8 cellular contexts compared by ENCODE assay signal in genomic region chr6:36442083-36442670, GRCh38. TPM values are rescaled to one million over a fixed set of nuclear protein-coding genes. Genes with fewer than 3 reads are reported as not detected.
A peak's percentile ranks its signal among the peaks of the same experiment; 100 is the strongest.
DNase-seq lines count a peak whose midpoint lies in the region; ATAC-seq, FAIRE-seq and TF ChIP-seq lines count a peak whose summit lies in the region.

No MANE protein-coding gene starts in this region.

- H4K20me1 ChIP-seq in GM23248 (ENCODE audit: insufficient read depth), result no peaks in the 10 kb centered on the region

- H3K36me3 Mint-ChIP-seq in T-helper 17 cell (ENCODE audit: low read depth), result no peaks in the 10 kb centered on the region

- WGBS in GM23248 (ENCODE audit: low coverage in 1 of 2, low lambda C conversion rate in 2 of 2, missing lambda C conversion rate in 2 of 2), 2 experiments, result 33 to 45% methylated on average over 12 of the region's 12 CpGs

- peaks cover 28% of the 10 kb centered on the region for H3K4me1 Mint-ChIP-seq in T-helper 17 cell

- H3F3A ChIP-seq in GM23248 (ENCODE audit: insufficient read depth), result peaks cover 38% of the 10 kb centered on the region

- in situ Hi-C loops in GM23248 (cut with MboI), result no loop called here

- TF ChIP-seq CTCF in foreskin fibroblast (IDR thresholded peaks at IDR 0.05; ENCODE audit: low read depth, low read length) (no peak), D721Med (IDR thresholded peaks at IDR 0.05; ENCODE audit: insufficient read depth, missing control alignments) (no peak)

- H3K27ac Mint-ChIP-seq in T-helper 17 cell, result peak overlapping the region; percentile 96

- H3K36me3 ChIP-seq in GM23248 (ENCODE audit: low read depth), result 0 out of 2 replicates have a peak, but pooled peaks cover 9% of the 10 kb centered on the region

- H3K4me3 ChIP-seq in GM23248 (peak overlapping the region; percentile 87), foreskin fibroblast (ENCODE audit: low read depth in 1 of 2, low read length in 2 of 2) (peak overlapping the region; percentile 77 to 84), skeletal muscle cell (ENCODE audit: low read depth, low read length) (peak overlapping the region; percentile 75)

- peak overlapping the region; percentile 98 for H3K4me2 ChIP-seq in GM23248 (ENCODE audit: unreplicated experiment)

- H3K4me1 ChIP-seq in GM23248 (ENCODE audit: insufficient read depth), result peaks cover 39% of the 10 kb centered on the region

- H3K9me2 ChIP-seq in GM23248 (ENCODE audit: insufficient read depth), result no peaks in the 10 kb centered on the region

- H3K27me3 ChIP-seq in GM23248 (replicated peaks; ENCODE audit: insufficient read depth), result no peaks in the 10 kb centered on the region

- peaks cover 43% of the 10 kb centered on the region for H3K79me2 ChIP-seq in GM23248 (ENCODE audit: insufficient read depth)

- DNase-seq in GM23248 (no peak), T-helper 17 cell (no peak), foreskin fibroblast (no peak), skeletal muscle cell (ENCODE audit: low read depth) (no peak), NCI-H1930 (lab: John Stamatoyannopoulos, UW) (no peak), D721Med (ENCODE audit: insufficient read length, low spot score) (no peak)
- DNase-seq in stimulated activated CD4-positive, alpha-beta T cell treated with anti-CD3 and anti-CD28 coated beads, Interleukin-2, amount 100 ng/mL, for 24 hours, result no peak

- no peaks in the 10 kb centered on the region for H3K9me3 ChIP-seq in GM23248 (ENCODE audit: low read depth)
- H3K9me3 ChIP-seq in T-helper 17 cell (ENCODE audit: control insufficient read depth, low read length, poor library complexity, severe bottlenecking), result no peaks in the 10 kb centered on the region

- H3K27me3 Mint-ChIP-seq in T-helper 17 cell, result no peaks in the 10 kb centered on the region

- peak overlapping the region; percentile 92 for H3K27ac ChIP-seq in GM23248

- H3K4me3 Mint-ChIP-seq in T-helper 17 cell, result peak overlapping the region; percentile 93

- H2AFZ ChIP-seq in GM23248, result peak overlapping the region; percentile 87

- ATAC-seq in T-helper 17 cell (no peak), HG03460 (IDR thresholded peaks at IDR 0.05; ENCODE audit: unreplicated experiment) (no peak)

- FAIRE-seq in D721Med (lab: Jason Lieb, UNC), result no peak

- H3K9ac ChIP-seq in GM23248, result peak overlapping the region; percentile 91

RNA-seq across cellular contexts. Expression of gene PXT1, which starts 0.5 kb away (rescaled TPM):
- total RNA-seq in GM23248 (2014; rRNA removed; shearing (Covaris generic)), result not detected in 2 replicates
- polyA plus RNA-seq in GM23248 (2016; fragmentation: Nextera tagmentation; extraction: Ambion mirVana), result not detected in 2 replicates
- under 1 TPM; 0.30 to 0.60 TPM for total RNA-seq in T-helper 17 cell

RNA-seq across cellular contexts. Expression of gene KCTD20, which starts 0.6 kb away (rescaled TPM):
- 103 and 120 TPM in 2 replicates for total RNA-seq in GM23248 (2014; rRNA removed; shearing (Covaris generic))
- 52.3 and 52.7 TPM in 2 replicates for polyA plus RNA-seq in GM23248 (2016; fragmentation: Nextera tagmentation; extraction: Ambion mirVana)
- total RNA-seq in T-helper 17 cell, result 10 to 100 TPM; 31.3 to 54.1 TPM

RNA-seq across cellular contexts. Expression of gene ETV7, which starts 54.7 kb away (rescaled TPM):
- 0.32 TPM in 1 of 2 replicates, not detected in the other for total RNA-seq in GM23248 (2014; rRNA removed; shearing (Covaris generic))
- polyA plus RNA-seq in GM23248 (2016; fragmentation: Nextera tagmentation; extraction: Ambion mirVana), result 0.70 and 0.99 TPM in 2 replicates
- 1 to 10 TPM in 1 of 2 donors, under 1 TPM in 1; 0.37 to 2.6 TPM for total RNA-seq in T-helper 17 cell
